8 cellular contexts compared by ENCODE assay signal in the genomic region with DNA sequence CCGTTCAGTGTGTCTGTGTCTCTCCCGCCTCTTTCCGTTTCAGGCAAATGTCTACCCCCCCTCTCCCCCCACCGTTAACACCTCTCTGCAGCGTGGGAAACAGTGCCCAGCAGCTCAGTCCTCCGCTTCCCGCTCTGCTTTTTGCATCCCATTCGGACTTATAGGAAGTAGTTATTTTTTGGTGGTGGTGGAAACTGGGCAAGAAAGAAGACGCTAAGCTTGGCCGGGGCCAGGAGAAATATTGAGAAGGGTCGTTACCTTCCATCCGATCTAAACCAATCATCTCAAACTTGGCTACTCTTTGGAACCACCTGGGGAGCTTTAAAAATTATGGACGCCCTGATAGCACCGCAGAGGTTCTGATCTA. TPM values are rescaled to one million over a fixed set of nuclear protein-coding genes. Genes with fewer than 3 reads are reported as not detected.
DNase-seq lines count a peak whose midpoint lies in the region; ATAC-seq lines count a peak whose summit lies in the region.

No MANE protein-coding gene starts in this region.

- peak overlapping the region; percentile 71 for H3K4me3 Mint-ChIP-seq in T-helper 1 cell treated with Interleukin-12 subunit alpha and Interleukin-12 subunit beta and Interleukin-4 antibody, amounts not matched to agents 30 μg/mL and 1 μg/mL, for 36 hours
- H3K4me3 Mint-ChIP-seq in activated CD4-positive, alpha-beta memory T cell treated with anti-CD3 and anti-CD28 coated beads for 36 hours = peak overlapping the region; percentile 62

- POLR2A ChIA-PET in activated CD4-positive, alpha-beta memory T cell treated with anti-CD3 and anti-CD28 coated beads for 36 hours (lab: Charles Lee) = interaction anchor here (1.3 kb wide), 2 partner anchors 23 to 26 kb away, joined by 3 to 5 read pairs; no protein-coding TSS in a partner anchor

- peaks cover 9% of the 10 kb centered on the region for H3K9me3 Mint-ChIP-seq in T-helper 1 cell treated with Interleukin-12 subunit alpha and Interleukin-12 subunit beta and Interleukin-4 antibody, amounts not matched to agents 30 μg/mL and 1 μg/mL, for 36 hours
- H3K9me3 Mint-ChIP-seq in activated CD4-positive, alpha-beta memory T cell treated with anti-CD3 and anti-CD28 coated beads for 36 hours = no peaks in the 10 kb centered on the region

- peaks cover 13% of the 10 kb centered on the region for H3K4me1 Mint-ChIP-seq in T-helper 1 cell treated with Interleukin-12 subunit alpha and Interleukin-12 subunit beta and Interleukin-4 antibody, amounts not matched to agents 30 μg/mL and 1 μg/mL, for 36 hours (ENCODE audit: low read depth)
- peaks cover 15% of the 10 kb centered on the region for H3K4me1 Mint-ChIP-seq in activated CD4-positive, alpha-beta memory T cell treated with anti-CD3 and anti-CD28 coated beads for 36 hours (ENCODE audit: low read depth)

- H3K27me3 ChIP-seq in iPS-20b (ENCODE audit: insufficient read depth, low read length) (peaks cover 89% of the 10 kb centered on the region), stomach smooth muscle (ENCODE audit: control insufficient read depth in 1 of 2, insufficient read depth in 2 of 2, low read length in 2 of 2) (no peaks in the 10 kb centered on the region), HAP-1 (ENCODE audit: low read depth) (peaks cover 6% of the 10 kb centered on the region)

- DNase-seq in T-helper 1 cell (no peak), mesenteric fat pad (ENCODE audit: low spot score) (no peak), HAP-1 (ENCODE audit: low spot score in 2 of 2) (no peak)
- no peak for DNase-seq in activated CD4-positive, alpha-beta memory T cell treated with anti-CD3 and anti-CD28 coated beads for 36 hours

- no peaks in the 10 kb centered on the region for H3K36me3 Mint-ChIP-seq in T-helper 1 cell treated with Interleukin-12 subunit alpha and Interleukin-12 subunit beta and Interleukin-4 antibody, amounts not matched to agents 30 μg/mL and 1 μg/mL, for 36 hours (ENCODE audit: low read depth)
- H3K36me3 Mint-ChIP-seq in activated CD4-positive, alpha-beta memory T cell treated with anti-CD3 and anti-CD28 coated beads for 36 hours = no peaks in the 10 kb centered on the region

- H3K9ac ChIP-seq in iPS-20b (ENCODE audit: low read depth, low read length) = no peak overlapping the region
- H3K9ac ChIP-seq in stomach smooth muscle (ENCODE audit: low read length in 2 of 2) = peak overlapping the region; percentile 37 to 42

- no peak overlapping the region for H3K27ac Mint-ChIP-seq in T-helper 1 cell treated with Interleukin-12 subunit alpha and Interleukin-12 subunit beta and Interleukin-4 antibody, amounts not matched to agents 30 μg/mL and 1 μg/mL, for 36 hours
- H3K27ac Mint-ChIP-seq in activated CD4-positive, alpha-beta memory T cell treated with anti-CD3 and anti-CD28 coated beads for 36 hours = no peak overlapping the region

- H3K4me1 ChIP-seq in iPS-20b (ENCODE audit: insufficient read depth, low read length) = peaks cover 11% of the 10 kb centered on the region; the same call in 1 of the 2 replicates
- H3K4me1 ChIP-seq in stomach smooth muscle (ENCODE audit: control insufficient read depth, insufficient read depth, low read length) = peaks cover 24% of the 10 kb centered on the region
- no peaks in the 10 kb centered on the region for H3K4me1 ChIP-seq in HAP-1

- no peak for ATAC-seq in HG02885 (IDR thresholded peaks at IDR 0.05; ENCODE audit: poor library complexity, unreplicated experiment)

- intact Hi-C loops in activated CD4-positive, alpha-beta memory T cell treated with anti-CD3 and anti-CD28 coated beads for 36 hours (cut with micrococcal nuclease) = loop anchor here (1.0 to 2.0 kb wide), 2 partner anchors 26 to 295 kb away; a partner anchor contains a TSS

- in situ Hi-C loops in HAP-1 (cut with MboI; ENCODE audit: low sequenced_read_pairs) = no loop called here

- H3K27ac ChIP-seq in iPS-20b (ENCODE audit: low read length) (no peak overlapping the region), stomach smooth muscle (ENCODE audit: low read length) (no peak overlapping the region)

- CTCF ChIA-PET in activated CD4-positive, alpha-beta memory T cell treated with anti-CD3 and anti-CD28 coated beads for 36 hours (lab: Charles Lee) = interaction anchor here (0.8 to 3.4 kb wide), 3 partner anchors 9 to 30 kb away, joined by 3 to 17 read pairs (median 8); no protein-coding TSS in a partner anchor

- H3K9me3 ChIP-seq in iPS-20b (ENCODE audit: insufficient read depth, low read depth, low read length) (no peaks in the 10 kb centered on the region), stomach smooth muscle (ENCODE audit: control insufficient read depth in 2 of 2, low read length in 2 of 2) (no peaks in the 10 kb centered on the region), HAP-1 (0 out of 2 replicates have a peak, but pooled peaks cover 2% of the 10 kb centered on the region)

- H3K27me3 Mint-ChIP-seq in T-helper 1 cell treated with Interleukin-12 subunit alpha and Interleukin-12 subunit beta and Interleukin-4 antibody, amounts not matched to agents 30 μg/mL and 1 μg/mL, for 36 hours (ENCODE audit: low read depth) = peaks cover 93% of the 10 kb centered on the region
- peaks cover 21% of the 10 kb centered on the region for H3K27me3 Mint-ChIP-seq in activated CD4-positive, alpha-beta memory T cell treated with anti-CD3 and anti-CD28 coated beads for 36 hours

- H3K4me3 ChIP-seq in iPS-20b (ENCODE audit: low read length) (peak overlapping the region; percentile 61), stomach smooth muscle (ENCODE audit: low read length in 2 of 2) (peak overlapping the region; percentile 64 to 81), HAP-1 (no peak overlapping the region)

- H3K36me3 ChIP-seq in iPS-20b (ENCODE audit: insufficient read depth, low read depth, low read length) = no peaks in the 10 kb centered on the region
- peaks cover 0 to 1% of the 10 kb centered on the region in 2 donors for H3K36me3 ChIP-seq in stomach smooth muscle (ENCODE audit: control insufficient read depth in 2 of 2, insufficient read depth in 2 of 2, low read length in 2 of 2)
- no peaks in the 10 kb centered on the region for H3K36me3 ChIP-seq in HAP-1 (replicated peaks)

RNA-seq across cellular contexts. Expression of a gene that starts 0.5 kb away (rescaled TPM):
- total RNA-seq in activated CD4-positive, alpha-beta memory T cell treated with anti-CD3 and anti-CD28 coated beads for 36 hours = 1 to 10 TPM; 3.4 to 3.5 TPM
- total RNA-seq in mesenteric fat pad = 3.3 TPM
